In genomic region chr3:129126726-129127280, GRCh38 we compare ENCODE assay signal across 18 cellular contexts. TPM values are rescaled to one million over a fixed set of nuclear protein-coding genes. Genes with fewer than 3 reads are reported as not detected.
DNase-seq lines count a peak whose midpoint lies in the region; ATAC-seq and TF ChIP-seq lines count a peak whose summit lies in the region.
"Had no signal": no experiment of that assay in that cellular context is flagged by ENCODE, and none has a peak within 500 bp of the region (broad histone marks: within the 10 kb centered on the region; RNA-seq: fewer than 3 reads in every experiment).

No MANE protein-coding gene starts in this region.

- peaks cover 11% of the 10 kb centered on the region for H3K4me1 ChIP-seq in endodermal cell (ENCODE audit: control insufficient read depth, insufficient read depth, low read length)
- H3K4me1 ChIP-seq: thyroid gland had no signal

- H3K27me3 ChIP-seq in endodermal cell (ENCODE audit: control insufficient read depth, insufficient read depth, low read length, poor library complexity, severe bottlenecking): no peaks in the 10 kb centered on the region
- H3K27me3 ChIP-seq: adrenal gland, pancreas, thyroid gland had no signal

- CTCF ChIA-PET in activated naive CD4-positive, alpha-beta T cell treated with anti-CD3 and anti-CD28 coated beads, Interleukin-2, amount 10 ng/mL, durations not matched to agents 7 days and 5 days (lab: Charles Lee): interaction anchor here (1.2 kb wide), 1 partner anchor 73 kb away, joined by 4 read pairs; no protein-coding TSS in a partner anchor
- CTCF ChIA-PET in WTC11 (lab: Charles Lee): interaction anchor here (1.1 kb wide), 1 partner anchor 157 kb away, joined by 3 read pairs; no protein-coding TSS in a partner anchor

- H3K27ac Mint-ChIP-seq in activated naive CD4-positive, alpha-beta T cell treated with anti-CD3 and anti-CD28 coated beads, Interleukin-2, amount 50 U/mL, for 24 hours: peak overlapping the region; percentile 38
- no peak overlapping the region for H3K27ac Mint-ChIP-seq in activated naive CD4-positive, alpha-beta T cell treated with anti-CD3 and anti-CD28 coated beads, Interleukin-2, amount 10 ng/mL, durations not matched to agents 7 days and 5 days
- peak overlapping the region; percentile 27; the same call in 1 of the 2 replicates for H3K27ac Mint-ChIP-seq in WTC11
- H3K27ac Mint-ChIP-seq in endodermal cell: peak overlapping the region; percentile 52
- peak overlapping the region; percentile 88 for H3K27ac Mint-ChIP-seq in stimulated activated effector memory CD8-positive, alpha-beta T cell treated with anti-CD3 and anti-CD28 coated beads, Interleukin-12 subunit alpha, Interleukin-12 subunit beta, amount 100 ng/mL, for 72 hours

- H3K36me3 ChIP-seq in endodermal cell (ENCODE audit: control insufficient read depth, insufficient read depth, low read length): peaks cover 31% of the 10 kb centered on the region

- TF ChIP-seq CTCF in WTC11 (IDR thresholded peaks at IDR 0.05): no peak
- TF ChIP-seq CTCF in endodermal cell (conservative IDR thresholded peaks at IDR 0.05): no peak

- in situ Hi-C loops in ACHN (cut with HindIII; ENCODE audit: low pct_ligation_motif_present, low pct_unique_long_range_greater_than_20kb, low sequenced_read_pairs): no loop called here

- H3K9ac ChIP-seq in endodermal cell (ENCODE audit: extremely low read depth, low read length, poor library complexity, severe bottlenecking): no peak overlapping the region
- H3K9ac ChIP-seq: KMS-11 had no signal

- WGBS in endodermal cell (ENCODE audit: insufficient coverage in 1 of 2, insufficient read length in 1 of 2), 2 experiments: 92 to 98% methylated on average over 4 to 9 of the region's 9 CpGs

- H3K27ac ChIP-seq in endodermal cell (ENCODE audit: low read depth, low read length): no peak overlapping the region
- H3K27ac ChIP-seq: adrenal gland, KMS-11, pancreas, thyroid gland had no signal

- no peaks in the 10 kb centered on the region for H3K9me3 Mint-ChIP-seq in activated naive CD4-positive, alpha-beta T cell treated with anti-CD3 and anti-CD28 coated beads, Interleukin-2, amount 50 U/mL, for 24 hours
- no peaks in the 10 kb centered on the region for H3K9me3 Mint-ChIP-seq in activated naive CD4-positive, alpha-beta T cell treated with anti-CD3 and anti-CD28 coated beads, Interleukin-2, amount 10 ng/mL, durations not matched to agents 7 days and 5 days
- H3K9me3 Mint-ChIP-seq in WTC11 (no peaks in the 10 kb centered on the region), endodermal cell (no peaks in the 10 kb centered on the region)
- no peaks in the 10 kb centered on the region for H3K9me3 Mint-ChIP-seq in stimulated activated effector memory CD8-positive, alpha-beta T cell treated with anti-CD3 and anti-CD28 coated beads, Interleukin-12 subunit alpha, Interleukin-12 subunit beta, amount 100 ng/mL, for 72 hours

- no peaks in the 10 kb centered on the region for H3K27me3 Mint-ChIP-seq in activated naive CD4-positive, alpha-beta T cell treated with anti-CD3 and anti-CD28 coated beads, Interleukin-2, amount 50 U/mL, for 24 hours
- H3K27me3 Mint-ChIP-seq in activated naive CD4-positive, alpha-beta T cell treated with anti-CD3 and anti-CD28 coated beads, Interleukin-2, amount 10 ng/mL, durations not matched to agents 7 days and 5 days: no peaks in the 10 kb centered on the region
- H3K27me3 Mint-ChIP-seq in WTC11 (ENCODE audit: low read depth) (peaks cover 4% of the 10 kb centered on the region; the same call in 1 of the 2 replicates), endodermal cell (ENCODE audit: insufficient read depth) (no peaks in the 10 kb centered on the region)

- POLR2A ChIA-PET in WTC11 (lab: Charles Lee): no interaction called here

- peaks cover 22% of the 10 kb centered on the region for H3K4me1 Mint-ChIP-seq in activated naive CD4-positive, alpha-beta T cell treated with anti-CD3 and anti-CD28 coated beads, Interleukin-2, amount 50 U/mL, for 24 hours
- H3K4me1 Mint-ChIP-seq in activated naive CD4-positive, alpha-beta T cell treated with anti-CD3 and anti-CD28 coated beads, Interleukin-2, amount 10 ng/mL, durations not matched to agents 7 days and 5 days: peaks cover 15% of the 10 kb centered on the region
- H3K4me1 Mint-ChIP-seq in WTC11 (peaks cover 10% of the 10 kb centered on the region), endodermal cell (peaks cover 23% of the 10 kb centered on the region)
- peaks cover 14% of the 10 kb centered on the region for H3K4me1 Mint-ChIP-seq in stimulated activated effector memory CD8-positive, alpha-beta T cell treated with anti-CD3 and anti-CD28 coated beads, Interleukin-12 subunit alpha, Interleukin-12 subunit beta, amount 100 ng/mL, for 72 hours

- ATAC-seq in WTC11 (no peak), HG03025 (IDR thresholded peaks at IDR 0.05; ENCODE audit: low FRiP score, unreplicated experiment) (no peak)
- no peak for ATAC-seq in stimulated activated effector memory CD8-positive, alpha-beta T cell treated with anti-CD3 and anti-CD28 coated beads, Interleukin-12 subunit alpha, Interleukin-12 subunit beta, amount 100 ng/mL, for 72 hours
- ATAC-seq: pancreas, sciatic nerve had no signal

- H3K9me3 ChIP-seq in endodermal cell (ENCODE audit: control insufficient read depth, low read length): no peaks in the 10 kb centered on the region
- H3K9me3 ChIP-seq: adrenal gland, pancreas, thyroid gland had no signal

- peaks cover 12% of the 10 kb centered on the region for H3K36me3 Mint-ChIP-seq in activated naive CD4-positive, alpha-beta T cell treated with anti-CD3 and anti-CD28 coated beads, Interleukin-2, amount 50 U/mL, for 24 hours
- peaks cover 27% of the 10 kb centered on the region for H3K36me3 Mint-ChIP-seq in activated naive CD4-positive, alpha-beta T cell treated with anti-CD3 and anti-CD28 coated beads, Interleukin-2, amount 10 ng/mL, durations not matched to agents 7 days and 5 days
- H3K36me3 Mint-ChIP-seq in WTC11 (peaks cover 17% of the 10 kb centered on the region), endodermal cell (ENCODE audit: low read depth) (peaks cover 24% of the 10 kb centered on the region)
- H3K36me3 Mint-ChIP-seq in stimulated activated effector memory CD8-positive, alpha-beta T cell treated with anti-CD3 and anti-CD28 coated beads, Interleukin-12 subunit alpha, Interleukin-12 subunit beta, amount 100 ng/mL, for 72 hours: peaks cover 44% of the 10 kb centered on the region

- no peak for DNase-seq in activated naive CD4-positive, alpha-beta T cell treated with anti-CD3 and anti-CD28 coated beads, Interleukin-2, amount 10 ng/mL, durations not matched to agents 7 days and 5 days
- DNase-seq in WTC11 (ENCODE audit: low spot score) (no peak), endodermal cell (no peak), ACHN (no peak), NCI-H82 (lab: John Stamatoyannopoulos, UW) (no peak)
- DNase-seq in stimulated activated effector memory CD8-positive, alpha-beta T cell treated with anti-CD3 and anti-CD28 coated beads, Interleukin-12 subunit alpha, Interleukin-12 subunit beta, amount 100 ng/mL, for 72 hours (ENCODE audit: low spot score in 2 of 2): no peak
- DNase-seq: activated T-cell treated with anti-CD3 and anti-CD28 coated beads, Interleukin-2, amount 50 U/mL, for 1 hour; adrenal gland; dermis blood vessel endothelial cell; DND-41; foreskin fibroblast; Right ventricle myocardium superior; thyroid gland had no signal

- no peak overlapping the region for H3K4me3 ChIP-seq in endodermal cell (ENCODE audit: low read length)
- H3K4me3 ChIP-seq: adrenal gland, pancreas, thyroid gland had no signal

- no peak overlapping the region for H3K4me3 Mint-ChIP-seq in activated naive CD4-positive, alpha-beta T cell treated with anti-CD3 and anti-CD28 coated beads, Interleukin-2, amount 50 U/mL, for 24 hours
- H3K4me3 Mint-ChIP-seq in activated naive CD4-positive, alpha-beta T cell treated with anti-CD3 and anti-CD28 coated beads, Interleukin-2, amount 10 ng/mL, durations not matched to agents 7 days and 5 days: no peak overlapping the region
- H3K4me3 Mint-ChIP-seq in WTC11 (no peak overlapping the region), endodermal cell (no peak overlapping the region)
- H3K4me3 Mint-ChIP-seq in stimulated activated effector memory CD8-positive, alpha-beta T cell treated with anti-CD3 and anti-CD28 coated beads, Interleukin-12 subunit alpha, Interleukin-12 subunit beta, amount 100 ng/mL, for 72 hours: no peak overlapping the region

TF ChIP-seq in WTC11, 78 proteins besides CTCF, POLR2A, EP300 and RAD21 (continues in another document):
- TF ChIP-seq GTF2I (CRISPR knock-in tag; conservative IDR thresholded peaks at IDR 0.05): no peak
- TF ChIP-seq FOXK1 (CRISPR knock-in tag; IDR thresholded peaks at IDR 0.05): no peak
- TF ChIP-seq E2F5 (CRISPR knock-in tag; IDR thresholded peaks at IDR 0.05): no peak
- no peak for TF ChIP-seq NFE2L1 (CRISPR knock-in tag; IDR thresholded peaks at IDR 0.05)
- TF ChIP-seq CREB1 (CRISPR knock-in tag; IDR thresholded peaks at IDR 0.05): no peak
- TF ChIP-seq IRF2 (CRISPR knock-in tag; IDR thresholded peaks at IDR 0.05; ENCODE audit: borderline replicate concordance, low read depth): no peak
- TF ChIP-seq ZNF138 (CRISPR knock-in tag; conservative IDR thresholded peaks at IDR 0.05): no peak
- TF ChIP-seq JAZF1 (CRISPR knock-in tag; IDR thresholded peaks at IDR 0.05): no peak
- no peak for TF ChIP-seq NR1H2 (CRISPR knock-in tag; IDR thresholded peaks at IDR 0.05)
- no peak for TF ChIP-seq TCF7 (CRISPR knock-in tag; IDR thresholded peaks at IDR 0.05; ENCODE audit: low read depth)

RNA-seq across cellular contexts. Expression of gene RAB43, which starts 5.2 kb away (rescaled TPM):
- total RNA-seq in WTC11 (2021) (20.2 to 34.5 TPM (median 21.0 TPM) in 3 replicates), endodermal cell (10 to 100 TPM; 34.5 to 38.1 TPM)
- 7.3 TPM for polyA plus RNA-seq in endodermal cell (2013, experiment 1 of 2)
- polyA plus RNA-seq in endodermal cell (2013, experiment 2 of 2): 5.5 TPM

RNA-seq across cellular contexts. Expression of gene ISY1, which starts 34.1 kb away (rescaled TPM):
- total RNA-seq in WTC11 (2021) (21.4 to 25.0 TPM (median 21.5 TPM) in 3 replicates), endodermal cell (10 to 100 TPM; 28.9 to 32.9 TPM)
- 24.1 TPM for polyA plus RNA-seq in endodermal cell (2013, experiment 1 of 2)
- 19.7 TPM for polyA plus RNA-seq in endodermal cell (2013, experiment 2 of 2)

RNA-seq across cellular contexts. Expression of gene CNBP, which starts 56.9 kb away (rescaled TPM):
- 329 to 390 TPM (median 380 TPM) in 3 replicates for total RNA-seq in WTC11 (2021)
- 100 to 1,000 TPM; 284 to 343 TPM for total RNA-seq in endodermal cell
- polyA plus RNA-seq in endodermal cell (2013, experiment 1 of 2): 344 TPM
- 320 TPM for polyA plus RNA-seq in endodermal cell (2013, experiment 2 of 2)
